In the genomic region with DNA sequence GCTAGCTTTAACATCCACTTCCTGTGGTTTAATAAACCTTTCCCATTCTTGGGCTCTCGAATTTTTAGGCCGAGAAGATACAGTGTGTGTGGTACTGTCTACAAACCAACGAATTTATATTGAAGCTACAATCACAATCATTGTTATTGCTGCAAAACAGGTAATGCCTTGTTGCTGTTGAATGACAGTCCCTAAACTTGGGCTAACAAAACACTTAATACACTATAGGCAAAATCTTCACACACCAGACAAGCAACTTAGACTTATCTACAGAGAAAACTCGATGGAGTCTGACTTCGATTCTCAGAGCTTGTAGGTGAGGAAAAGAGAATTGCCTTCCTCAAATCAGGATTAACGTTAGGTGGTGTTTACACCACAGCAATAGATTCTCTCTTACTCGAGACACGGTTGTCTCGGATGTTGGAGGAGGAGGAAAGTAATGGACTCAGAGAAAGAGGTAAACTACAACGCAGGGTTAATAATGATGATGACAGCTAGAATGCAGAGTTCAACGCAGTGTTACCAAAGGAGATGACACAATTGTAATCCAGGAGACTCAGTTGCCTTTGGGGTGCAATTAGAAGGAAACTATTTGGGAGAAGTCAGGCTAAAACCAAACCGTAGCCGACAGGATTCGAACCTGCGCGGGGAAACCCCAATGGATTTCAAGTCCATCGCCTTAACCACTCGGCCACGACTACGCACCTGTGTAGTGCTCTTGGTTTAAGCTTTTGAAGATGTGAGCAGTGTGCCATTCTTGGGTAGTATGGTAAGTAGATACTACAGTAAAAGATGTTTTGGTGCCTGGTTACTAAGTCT, we compare ENCODE assay signal across 1 cellular context.
TF ChIP-seq lines count a peak whose summit lies in the region.

No MANE protein-coding gene starts in this region.

TF ChIP-seq in K562, 482 proteins besides CTCF, POLR2A, EP300 and RAD21 (continued from another document and continues in another):
- no peak for TF ChIP-seq ZNF174 (CRISPR knock-in tag; IDR thresholded peaks at IDR 0.05)
- TF ChIP-seq PHF20 (IDR thresholded peaks at IDR 0.05; ENCODE audit: partially characterized antibody): peak; percentile 35
- no peak for TF ChIP-seq ZNF347 (CRISPR knock-in tag; IDR thresholded peaks at IDR 0.05; ENCODE audit: low read depth)
- TF ChIP-seq SMAD1 (IDR thresholded peaks at IDR 0.05; ENCODE audit: low read depth, low read length, partially characterized antibody): no peak
- no peak for TF ChIP-seq ZNF175 (CRISPR knock-in tag; IDR thresholded peaks at IDR 0.05; ENCODE audit: low read depth)
- peak; percentile 92 for TF ChIP-seq LCOR (CRISPR knock-in tag; IDR thresholded peaks at IDR 0.05)
- TF ChIP-seq CHD1 (IDR thresholded peaks at IDR 0.05; ENCODE audit: low read length): no peak
- TF ChIP-seq MCM5 (IDR thresholded peaks at IDR 0.05; ENCODE audit: low read depth): no peak
- TF ChIP-seq TEAD1 (CRISPR knock-in tag; IDR thresholded peaks at IDR 0.05): peak; percentile 71 to 76; a peak in 2 of 4 replicates
- TF ChIP-seq, protein P1, sequence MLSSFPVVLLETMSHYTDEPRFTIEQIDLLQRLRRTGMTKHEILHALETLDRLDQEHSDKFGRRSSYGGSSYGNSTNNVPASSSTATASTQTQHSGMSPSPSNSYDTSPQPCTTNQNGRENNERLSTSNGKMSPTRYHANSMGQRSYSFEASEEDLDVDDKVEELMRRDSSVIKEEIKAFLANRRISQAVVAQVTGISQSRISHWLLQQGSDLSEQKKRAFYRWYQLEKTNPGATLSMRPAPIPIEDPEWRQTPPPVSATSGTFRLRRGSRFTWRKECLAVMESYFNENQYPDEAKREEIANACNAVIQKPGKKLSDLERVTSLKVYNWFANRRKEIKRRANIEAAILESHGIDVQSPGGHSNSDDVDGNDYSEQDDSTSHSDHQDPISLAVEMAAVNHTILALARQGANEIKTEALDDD (IDR thresholded peaks at IDR 0.05): peak; percentile 100
- peak; percentile 77 for TF ChIP-seq BRF1 (IDR thresholded peaks at IDR 0.05; ENCODE audit: borderline replicate concordance, extremely low read depth, insufficient read length)
- no peak for TF ChIP-seq HSF4 (CRISPR knock-in tag; IDR thresholded peaks at IDR 0.05; ENCODE audit: borderline replicate concordance)
- TF ChIP-seq SP2 (IDR thresholded peaks at IDR 0.05; ENCODE audit: extremely low read depth, low read depth, low read length, poor library complexity, severe bottlenecking): no peak
- TF ChIP-seq RBBP5 (IDR thresholded peaks at IDR 0.05; ENCODE audit: borderline replicate concordance, insufficient read depth, low read length, poor library complexity, severe bottlenecking): peak; percentile 46
- no peak for TF ChIP-seq ZNF707 (CRISPR knock-in tag; conservative IDR thresholded peaks at IDR 0.05)
- TF ChIP-seq, protein P2, sequence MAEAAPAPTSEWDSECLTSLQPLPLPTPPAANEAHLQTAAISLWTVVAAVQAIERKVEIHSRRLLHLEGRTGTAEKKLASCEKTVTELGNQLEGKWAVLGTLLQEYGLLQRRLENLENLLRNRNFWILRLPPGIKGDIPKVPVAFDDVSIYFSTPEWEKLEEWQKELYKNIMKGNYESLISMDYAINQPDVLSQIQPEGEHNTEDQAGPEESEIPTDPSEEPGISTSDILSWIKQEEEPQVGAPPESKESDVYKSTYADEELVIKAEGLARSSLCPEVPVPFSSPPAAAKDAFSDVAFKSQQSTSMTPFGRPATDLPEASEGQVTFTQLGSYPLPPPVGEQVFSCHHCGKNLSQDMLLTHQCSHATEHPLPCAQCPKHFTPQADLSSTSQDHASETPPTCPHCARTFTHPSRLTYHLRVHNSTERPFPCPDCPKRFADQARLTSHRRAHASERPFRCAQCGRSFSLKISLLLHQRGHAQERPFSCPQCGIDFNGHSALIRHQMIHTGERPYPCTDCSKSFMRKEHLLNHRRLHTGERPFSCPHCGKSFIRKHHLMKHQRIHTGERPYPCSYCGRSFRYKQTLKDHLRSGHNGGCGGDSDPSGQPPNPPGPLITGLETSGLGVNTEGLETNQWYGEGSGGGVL (CRISPR knock-in tag; IDR thresholded peaks at IDR 0.05): no peak
- TF ChIP-seq, protein P3, sequence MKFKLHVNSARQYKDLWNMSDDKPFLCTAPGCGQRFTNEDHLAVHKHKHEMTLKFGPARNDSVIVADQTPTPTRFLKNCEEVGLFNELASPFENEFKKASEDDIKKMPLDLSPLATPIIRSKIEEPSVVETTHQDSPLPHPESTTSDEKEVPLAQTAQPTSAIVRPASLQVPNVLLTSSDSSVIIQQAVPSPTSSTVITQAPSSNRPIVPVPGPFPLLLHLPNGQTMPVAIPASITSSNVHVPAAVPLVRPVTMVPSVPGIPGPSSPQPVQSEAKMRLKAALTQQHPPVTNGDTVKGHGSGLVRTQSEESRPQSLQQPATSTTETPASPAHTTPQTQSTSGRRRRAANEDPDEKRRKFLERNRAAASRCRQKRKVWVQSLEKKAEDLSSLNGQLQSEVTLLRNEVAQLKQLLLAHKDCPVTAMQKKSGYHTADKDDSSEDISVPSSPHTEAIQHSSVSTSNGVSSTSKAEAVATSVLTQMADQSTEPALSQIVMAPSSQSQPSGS (CRISPR knock-in tag; IDR thresholded peaks at IDR 0.05): no peak
- TF ChIP-seq U2AF1 (optimal IDR thresholded peaks at IDR 0.05; ENCODE audit: low read depth, low read length): no peak
- no peak for TF ChIP-seq SMARCB1 (IDR thresholded peaks at IDR 0.05; ENCODE audit: insufficient read length, low read depth)
- TF ChIP-seq LEF1 (IDR thresholded peaks at IDR 0.05): peak; percentile 57; the same call in 1 of the 2 replicates
- TF ChIP-seq ZBED1 (IDR thresholded peaks at IDR 0.05): no peak
- no peak for TF ChIP-seq HCFC1 (IDR thresholded peaks at IDR 0.05; ENCODE audit: low read depth, low read length)
- TF ChIP-seq NR2C1 (IDR thresholded peaks at IDR 0.05): peak; percentile 34; the same call in 1 of the 2 replicates
- TF ChIP-seq NR2C1 (tag; IDR thresholded peaks at IDR 0.05): no peak
- TF ChIP-seq, protein P4, sequence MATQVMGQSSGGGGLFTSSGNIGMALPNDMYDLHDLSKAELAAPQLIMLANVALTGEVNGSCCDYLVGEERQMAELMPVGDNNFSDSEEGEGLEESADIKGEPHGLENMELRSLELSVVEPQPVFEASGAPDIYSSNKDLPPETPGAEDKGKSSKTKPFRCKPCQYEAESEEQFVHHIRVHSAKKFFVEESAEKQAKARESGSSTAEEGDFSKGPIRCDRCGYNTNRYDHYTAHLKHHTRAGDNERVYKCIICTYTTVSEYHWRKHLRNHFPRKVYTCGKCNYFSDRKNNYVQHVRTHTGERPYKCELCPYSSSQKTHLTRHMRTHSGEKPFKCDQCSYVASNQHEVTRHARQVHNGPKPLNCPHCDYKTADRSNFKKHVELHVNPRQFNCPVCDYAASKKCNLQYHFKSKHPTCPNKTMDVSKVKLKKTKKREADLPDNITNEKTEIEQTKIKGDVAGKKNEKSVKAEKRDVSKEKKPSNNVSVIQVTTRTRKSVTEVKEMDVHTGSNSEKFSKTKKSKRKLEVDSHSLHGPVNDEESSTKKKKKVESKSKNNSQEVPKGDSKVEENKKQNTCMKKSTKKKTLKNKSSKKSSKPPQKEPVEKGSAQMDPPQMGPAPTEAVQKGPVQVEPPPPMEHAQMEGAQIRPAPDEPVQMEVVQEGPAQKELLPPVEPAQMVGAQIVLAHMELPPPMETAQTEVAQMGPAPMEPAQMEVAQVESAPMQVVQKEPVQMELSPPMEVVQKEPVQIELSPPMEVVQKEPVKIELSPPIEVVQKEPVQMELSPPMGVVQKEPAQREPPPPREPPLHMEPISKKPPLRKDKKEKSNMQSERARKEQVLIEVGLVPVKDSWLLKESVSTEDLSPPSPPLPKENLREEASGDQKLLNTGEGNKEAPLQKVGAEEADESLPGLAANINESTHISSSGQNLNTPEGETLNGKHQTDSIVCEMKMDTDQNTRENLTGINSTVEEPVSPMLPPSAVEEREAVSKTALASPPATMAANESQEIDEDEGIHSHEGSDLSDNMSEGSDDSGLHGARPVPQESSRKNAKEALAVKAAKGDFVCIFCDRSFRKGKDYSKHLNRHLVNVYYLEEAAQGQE (CRISPR knock-in tag; IDR thresholded peaks at IDR 0.05; ENCODE audit: low read depth): 0 out of 2 replicates have a peak, but pooled peaks have one; percentile 18
- no peak for TF ChIP-seq PRMT5 (CRISPR knock-in tag; IDR thresholded peaks at IDR 0.05)
- TF ChIP-seq, protein P5, sequence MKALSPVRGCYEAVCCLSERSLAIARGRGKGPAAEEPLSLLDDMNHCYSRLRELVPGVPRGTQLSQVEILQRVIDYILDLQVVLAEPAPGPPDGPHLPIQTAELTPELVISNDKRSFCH (CRISPR knock-in tag; IDR thresholded peaks at IDR 0.05): no peak
- TF ChIP-seq, protein P5 (tag; IDR thresholded peaks at IDR 0.05): peak; percentile 83
- no peak for TF ChIP-seq STAG1 (CRISPR knock-in tag; IDR thresholded peaks at IDR 0.05; ENCODE audit: borderline replicate concordance)
- peak; percentile 89; the same call in 1 of the 2 replicates for TF ChIP-seq MTA1 (IDR thresholded peaks at IDR 0.05; ENCODE audit: borderline replicate concordance)
- no peak for TF ChIP-seq POLR2B (IDR thresholded peaks at IDR 0.05; ENCODE audit: low read depth, partially characterized antibody)
- TF ChIP-seq NR4A1 (CRISPR knock-in tag; IDR thresholded peaks at IDR 0.05): no peak
- TF ChIP-seq NR4A1 (tag; IDR thresholded peaks at IDR 0.05): no peak
- TF ChIP-seq, protein P6, sequence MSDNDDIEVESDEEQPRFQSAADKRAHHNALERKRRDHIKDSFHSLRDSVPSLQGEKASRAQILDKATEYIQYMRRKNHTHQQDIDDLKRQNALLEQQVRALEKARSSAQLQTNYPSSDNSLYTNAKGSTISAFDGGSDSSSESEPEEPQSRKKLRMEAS (CRISPR knock-in tag; IDR thresholded peaks at IDR 0.05): no peak
- TF ChIP-seq SAP30 (IDR thresholded peaks at IDR 0.05; ENCODE audit: borderline replicate concordance, insufficient read depth, low read depth, low read length, poor library complexity, severe bottlenecking): no peak
- TF ChIP-seq, protein P7, sequence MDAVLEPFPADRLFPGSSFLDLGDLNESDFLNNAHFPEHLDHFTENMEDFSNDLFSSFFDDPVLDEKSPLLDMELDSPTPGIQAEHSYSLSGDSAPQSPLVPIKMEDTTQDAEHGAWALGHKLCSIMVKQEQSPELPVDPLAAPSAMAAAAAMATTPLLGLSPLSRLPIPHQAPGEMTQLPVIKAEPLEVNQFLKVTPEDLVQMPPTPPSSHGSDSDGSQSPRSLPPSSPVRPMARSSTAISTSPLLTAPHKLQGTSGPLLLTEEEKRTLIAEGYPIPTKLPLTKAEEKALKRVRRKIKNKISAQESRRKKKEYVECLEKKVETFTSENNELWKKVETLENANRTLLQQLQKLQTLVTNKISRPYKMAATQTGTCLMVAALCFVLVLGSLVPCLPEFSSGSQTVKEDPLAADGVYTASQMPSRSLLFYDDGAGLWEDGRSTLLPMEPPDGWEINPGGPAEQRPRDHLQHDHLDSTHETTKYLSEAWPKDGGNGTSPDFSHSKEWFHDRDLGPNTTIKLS (IDR thresholded peaks at IDR 0.05; ENCODE audit: borderline replicate concordance, low read depth): peak; percentile 14; the same call in 1 of the 2 replicates
- peak in 1 of 2 experiments; percentile 66; a peak in 2 of 4 replicates for TF ChIP-seq TRIM24 (IDR thresholded peaks at IDR 0.05)
- peak; percentile 100 for TF ChIP-seq TBP (optimal IDR thresholded peaks at IDR 0.05; ENCODE audit: low read depth, low read length)
- TF ChIP-seq JUN (IDR thresholded peaks at IDR 0.05; ENCODE audit: borderline replicate concordance, low read depth, low read length): peak; percentile 55; the same call in 1 of the 2 replicates
- no peak for TF ChIP-seq JUN (CRISPR knock-in tag; IDR thresholded peaks at IDR 0.05; ENCODE audit: borderline replicate concordance)
- no peak for TF ChIP-seq ARID2 (IDR thresholded peaks at IDR 0.05)
- TF ChIP-seq, protein P8, sequence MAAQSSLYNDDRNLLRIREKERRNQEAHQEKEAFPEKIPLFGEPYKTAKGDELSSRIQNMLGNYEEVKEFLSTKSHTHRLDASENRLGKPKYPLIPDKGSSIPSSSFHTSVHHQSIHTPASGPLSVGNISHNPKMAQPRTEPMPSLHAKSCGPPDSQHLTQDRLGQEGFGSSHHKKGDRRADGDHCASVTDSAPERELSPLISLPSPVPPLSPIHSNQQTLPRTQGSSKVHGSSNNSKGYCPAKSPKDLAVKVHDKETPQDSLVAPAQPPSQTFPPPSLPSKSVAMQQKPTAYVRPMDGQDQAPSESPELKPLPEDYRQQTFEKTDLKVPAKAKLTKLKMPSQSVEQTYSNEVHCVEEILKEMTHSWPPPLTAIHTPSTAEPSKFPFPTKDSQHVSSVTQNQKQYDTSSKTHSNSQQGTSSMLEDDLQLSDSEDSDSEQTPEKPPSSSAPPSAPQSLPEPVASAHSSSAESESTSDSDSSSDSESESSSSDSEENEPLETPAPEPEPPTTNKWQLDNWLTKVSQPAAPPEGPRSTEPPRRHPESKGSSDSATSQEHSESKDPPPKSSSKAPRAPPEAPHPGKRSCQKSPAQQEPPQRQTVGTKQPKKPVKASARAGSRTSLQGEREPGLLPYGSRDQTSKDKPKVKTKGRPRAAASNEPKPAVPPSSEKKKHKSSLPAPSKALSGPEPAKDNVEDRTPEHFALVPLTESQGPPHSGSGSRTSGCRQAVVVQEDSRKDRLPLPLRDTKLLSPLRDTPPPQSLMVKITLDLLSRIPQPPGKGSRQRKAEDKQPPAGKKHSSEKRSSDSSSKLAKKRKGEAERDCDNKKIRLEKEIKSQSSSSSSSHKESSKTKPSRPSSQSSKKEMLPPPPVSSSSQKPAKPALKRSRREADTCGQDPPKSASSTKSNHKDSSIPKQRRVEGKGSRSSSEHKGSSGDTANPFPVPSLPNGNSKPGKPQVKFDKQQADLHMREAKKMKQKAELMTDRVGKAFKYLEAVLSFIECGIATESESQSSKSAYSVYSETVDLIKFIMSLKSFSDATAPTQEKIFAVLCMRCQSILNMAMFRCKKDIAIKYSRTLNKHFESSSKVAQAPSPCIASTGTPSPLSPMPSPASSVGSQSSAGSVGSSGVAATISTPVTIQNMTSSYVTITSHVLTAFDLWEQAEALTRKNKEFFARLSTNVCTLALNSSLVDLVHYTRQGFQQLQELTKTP (IDR thresholded peaks at IDR 0.05; ENCODE audit: low read depth in 1 of 2, partially characterized antibody in 2 of 2): peak; percentile 57 to 89
- TF ChIP-seq CBFA2T2 (conservative IDR thresholded peaks at IDR 0.05): 0 out of 2 replicates have a peak, but pooled peaks have one; percentile 2
- TF ChIP-seq PHB (CRISPR knock-in tag; IDR thresholded peaks at IDR 0.05): no peak
- 0 out of 2 replicates have a peak, but pooled peaks have one; percentile 16 for TF ChIP-seq SMARCA4 (IDR thresholded peaks at IDR 0.05)
- TF ChIP-seq MIER1 (IDR thresholded peaks at IDR 0.05; ENCODE audit: low read depth): peak; percentile 1; the same call in 1 of the 2 replicates
- peak; percentile 66; the same call in 1 of the 2 replicates for TF ChIP-seq CREB1 (IDR thresholded peaks at IDR 0.05)
- TF ChIP-seq CREB1 (CRISPR knock-in tag; IDR thresholded peaks at IDR 0.05): peak; percentile 72; the same call in 1 of the 2 replicates
- TF ChIP-seq MED1 (CRISPR knock-in tag; IDR thresholded peaks at IDR 0.05; ENCODE audit: borderline replicate concordance): no peak
- TF ChIP-seq BDP1 (IDR thresholded peaks at IDR 0.05; ENCODE audit: insufficient read depth, insufficient read length): peak; percentile 98
- no peak for TF ChIP-seq NR2C2 (CRISPR knock-in tag; IDR thresholded peaks at IDR 0.05)
- TF ChIP-seq NR2C2 (tag; IDR thresholded peaks at IDR 0.05): peak; percentile 5; the same call in 1 of the 2 replicates
- TF ChIP-seq NR3C1 (CRISPR knock-in tag; IDR thresholded peaks at IDR 0.05): no peak
- TF ChIP-seq TEAD4 (IDR thresholded peaks at IDR 0.05; ENCODE audit: low read length): peak; percentile 88
- TF ChIP-seq TEAD4 (CRISPR knock-in tag; IDR thresholded peaks at IDR 0.05; ENCODE audit: borderline replicate concordance): no peak
- peak; percentile 44; the same call in 1 of the 2 replicates for TF ChIP-seq ILF3 (IDR thresholded peaks at IDR 0.05; ENCODE audit: borderline replicate concordance)
